In genomic region chr19:40613669-40614594, GRCh38 we compare ENCODE assay signal across 8 cellular contexts. TPM values are rescaled to one million over a fixed set of nuclear protein-coding genes. Genes with fewer than 3 reads are reported as not detected.
DNase-seq lines count a peak whose midpoint lies in the region; ATAC-seq and TF ChIP-seq lines count a peak whose summit lies in the region.

No MANE protein-coding gene starts in this region.

- peak overlapping the region; percentile 89 to 99 (median 94) for H3K4me3 Mint-ChIP-seq in naive thymus-derived CD8-positive, alpha-beta T cell
- peak overlapping the region; percentile 90 for H3K4me3 Mint-ChIP-seq in stimulated activated naive CD8-positive, alpha-beta T cell treated with anti-CD3 and anti-CD28 coated beads, Interleukin-15, Interleukin-2, amounts not matched to agents 100 ng/mL and 50 ng/mL, for 24 hours

- no peaks in the 10 kb centered on the region for H3K27me3 Mint-ChIP-seq in naive thymus-derived CD8-positive, alpha-beta T cell
- H3K27me3 Mint-ChIP-seq in stimulated activated naive CD8-positive, alpha-beta T cell treated with anti-CD3 and anti-CD28 coated beads, Interleukin-15, Interleukin-2, amounts not matched to agents 100 ng/mL and 50 ng/mL, for 24 hours: no peaks in the 10 kb centered on the region

- peak; percentile 88 for DNase-seq in GM12865 (ENCODE audit: low read depth)
- DNase-seq in NCI-H774 (lab: John Stamatoyannopoulos, UW): peak; percentile 87
- peak; percentile 71 for DNase-seq in activated CD8-positive, alpha-beta memory T cell treated with anti-CD3 and anti-CD28 coated beads, Interleukin-2, amount 50 U/mL, for 24 hours (ENCODE audit: extremely low read depth)
- DNase-seq in epithelial cell of proximal tubule (ENCODE audit: low read depth): no peak
- peak; percentile 72 to 91 (median 80) for DNase-seq in naive thymus-derived CD8-positive, alpha-beta T cell

- no peaks in the 10 kb centered on the region for H3K9me3 Mint-ChIP-seq in naive thymus-derived CD8-positive, alpha-beta T cell
- H3K9me3 Mint-ChIP-seq in stimulated activated naive CD8-positive, alpha-beta T cell treated with anti-CD3 and anti-CD28 coated beads, Interleukin-15, Interleukin-2, amounts not matched to agents 100 ng/mL and 50 ng/mL, for 24 hours: no peaks in the 10 kb centered on the region

- TF ChIP-seq CTCF in GM12865 (IDR thresholded peaks at IDR 0.05; ENCODE audit: insufficient read depth, low read depth, low read length, missing control alignments): no peak
- TF ChIP-seq CTCF in epithelial cell of proximal tubule (conservative IDR thresholded peaks at IDR 0.05; ENCODE audit: low read depth, low read length): no peak

- peak; percentile 54 for ATAC-seq in HG03045 (IDR thresholded peaks at IDR 0.05; ENCODE audit: unreplicated experiment)
- ATAC-seq in naive thymus-derived CD8-positive, alpha-beta T cell: peak; percentile 63 to 66
- ATAC-seq in GM21360 (IDR thresholded peaks at IDR 0.05; ENCODE audit: unreplicated experiment): no peak

- H3K36me3 Mint-ChIP-seq in naive thymus-derived CD8-positive, alpha-beta T cell: peaks cover 0 to 10% (median 2%) of the 10 kb centered on the region in 3 donors
- H3K36me3 Mint-ChIP-seq in stimulated activated naive CD8-positive, alpha-beta T cell treated with anti-CD3 and anti-CD28 coated beads, Interleukin-15, Interleukin-2, amounts not matched to agents 100 ng/mL and 50 ng/mL, for 24 hours (ENCODE audit: low read depth): peaks cover 31% of the 10 kb centered on the region

- H3K4me3 ChIP-seq in GM12865 (ENCODE audit: low read depth, low read length) (peak overlapping the region; percentile 79), epithelial cell of proximal tubule (ENCODE audit: low read depth, low read length) (peak overlapping the region; percentile 34)

- H3K27ac Mint-ChIP-seq in naive thymus-derived CD8-positive, alpha-beta T cell: peak overlapping the region; percentile 82 to 97 (median 95)
- peak overlapping the region; percentile 98 for H3K27ac Mint-ChIP-seq in stimulated activated naive CD8-positive, alpha-beta T cell treated with anti-CD3 and anti-CD28 coated beads, Interleukin-15, Interleukin-2, amounts not matched to agents 100 ng/mL and 50 ng/mL, for 24 hours

- H3K4me1 Mint-ChIP-seq in naive thymus-derived CD8-positive, alpha-beta T cell: peaks cover 33 to 67% (median 51%) of the 10 kb centered on the region in 4 donors
- peaks cover 67% of the 10 kb centered on the region for H3K4me1 Mint-ChIP-seq in stimulated activated naive CD8-positive, alpha-beta T cell treated with anti-CD3 and anti-CD28 coated beads, Interleukin-15, Interleukin-2, amounts not matched to agents 100 ng/mL and 50 ng/mL, for 24 hours (ENCODE audit: low read depth)

- POLR2A ChIA-PET in naive thymus-derived CD8-positive, alpha-beta T cell (lab: Charles Lee): interaction anchor here (0.6 to 3.4 kb wide), 9 partner anchors 10 to 784 kb away, joined by 3 to 28 read pairs (median 3); partner anchors contain the start of genes ACTMAP and AKT2

RNA-seq across cellular contexts. Expression of gene LTBP4, which starts 12.8 kb away (rescaled TPM):
- 24.4 and 149 TPM in 2 replicates for total RNA-seq in epithelial cell of proximal tubule
- 100 to 1,000 TPM in 1 of 2 experiments, 10 to 100 TPM in 1; 87.7 to 114 TPM for total RNA-seq in naive thymus-derived CD8-positive, alpha-beta T cell
- polyA plus RNA-seq in naive thymus-derived CD8-positive, alpha-beta T cell: 10 to 100 TPM; 13.4 to 27.4 (median 18.0) TPM

RNA-seq across cellular contexts. Expression of gene SHKBP1, which starts 37.3 kb away (rescaled TPM):
- 108 and 113 TPM in 2 replicates for total RNA-seq in epithelial cell of proximal tubule
- total RNA-seq in naive thymus-derived CD8-positive, alpha-beta T cell: 100 to 1,000 TPM; 116 to 122 TPM
- 10 to 100 TPM; 85.3 to 98.9 (median 89.9) TPM for polyA plus RNA-seq in naive thymus-derived CD8-positive, alpha-beta T cell
